Comparison of ENCODE assay signal across 8 cellular contexts in the genomic region with DNA sequence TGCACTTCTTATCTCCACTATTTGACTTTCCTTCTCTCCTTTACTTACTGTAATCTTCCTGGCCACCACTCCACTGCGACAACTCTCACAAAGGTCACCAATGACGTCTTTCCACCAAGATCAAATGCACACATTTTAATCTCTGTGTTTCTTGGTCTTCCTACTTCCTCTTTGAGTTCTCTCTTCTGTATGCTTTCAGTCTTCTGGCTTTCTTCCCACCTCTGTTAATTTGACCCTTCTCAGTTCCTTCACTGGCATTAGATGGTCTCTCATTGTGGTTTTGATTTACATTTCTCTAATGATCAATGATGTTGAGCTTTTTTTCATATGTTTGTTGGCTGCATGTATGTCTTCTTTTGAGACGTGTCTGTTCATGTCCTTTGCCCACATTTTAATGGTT. TPM values are rescaled to one million over a fixed set of nuclear protein-coding genes. Genes with fewer than 3 reads are reported as not detected.
DNase-seq lines count a peak whose midpoint lies in the region; ATAC-seq lines count a peak whose summit lies in the region.

No MANE protein-coding gene starts in this region.

- ATAC-seq in GM18519 (IDR thresholded peaks at IDR 0.05; ENCODE audit: low FRiP score, unreplicated experiment) (peak; percentile 75), GM21619 (IDR thresholded peaks at IDR 0.05; ENCODE audit: unreplicated experiment) (peak; percentile 79), left colon (peak; percentile 96)
- no peak for ATAC-seq in stimulated activated effector memory CD8-positive, alpha-beta T cell treated with anti-CD3 and anti-CD28 coated beads, Interleukin-12 subunit alpha, Interleukin-12 subunit beta, amount 100 ng/mL, for 72 hours

- WGBS in trophoblast cell (ENCODE audit: extremely low coverage, insufficient coverage, insufficient read length) = no CpG with 5 or more reads among the region's 3 CpGs

- peaks cover 8 to 11% of the 10 kb centered on the region in 2 experiments for H3K4me1 ChIP-seq in trophoblast cell (ENCODE audit: control insufficient read depth in 1 of 2, insufficient read depth in 2 of 2, low read length in 2 of 2)

- no peak overlapping the region for H4K91ac ChIP-seq in trophoblast cell (ENCODE audit: low read depth, low read length)

- no peak overlapping the region for H3K4me3 ChIP-seq in trophoblast cell (ENCODE audit: low read depth, low read length)

- H3K36me3 ChIP-seq in trophoblast cell (ENCODE audit: control insufficient read depth in 1 of 2, insufficient read depth in 2 of 2, low read length in 2 of 2) = no peaks in the 10 kb centered on the region

- intact Hi-C loops in left colon (cut with DNase I, micrococcal nuclease) = no loop called here

- H3K27ac Mint-ChIP-seq in stimulated activated effector memory CD8-positive, alpha-beta T cell treated with anti-CD3 and anti-CD28 coated beads, Interleukin-12 subunit alpha, Interleukin-12 subunit beta, amount 100 ng/mL, for 72 hours = no peak overlapping the region

- no peak overlapping the region for H2AFZ ChIP-seq in trophoblast cell (ENCODE audit: insufficient read depth, low read length, poor library complexity)

- H3K18ac ChIP-seq in trophoblast cell (ENCODE audit: low read length) = no peak overlapping the region

- no peak overlapping the region for H2AK5ac ChIP-seq in trophoblast cell (ENCODE audit: low read length)

- no peak overlapping the region for H3K9ac ChIP-seq in trophoblast cell (ENCODE audit: low read length)

- no peaks in the 10 kb centered on the region for H3K79me1 ChIP-seq in trophoblast cell (ENCODE audit: low read length)

- no peak overlapping the region for H3K4me2 ChIP-seq in trophoblast cell (ENCODE audit: low read length)

- peaks cover 6% of the 10 kb centered on the region for H3K4me1 Mint-ChIP-seq in stimulated activated effector memory CD8-positive, alpha-beta T cell treated with anti-CD3 and anti-CD28 coated beads, Interleukin-12 subunit alpha, Interleukin-12 subunit beta, amount 100 ng/mL, for 72 hours

- H3K9me3 ChIP-seq in trophoblast cell (ENCODE audit: insufficient read depth, low read depth, low read length) = no peaks in the 10 kb centered on the region

- H4K8ac ChIP-seq in trophoblast cell (ENCODE audit: low read depth, low read length) = no peak overlapping the region

- no peak overlapping the region for H3K4me3 Mint-ChIP-seq in stimulated activated effector memory CD8-positive, alpha-beta T cell treated with anti-CD3 and anti-CD28 coated beads, Interleukin-12 subunit alpha, Interleukin-12 subunit beta, amount 100 ng/mL, for 72 hours

- DNase-seq in Kasumi-1 (lab: John Stamatoyannopoulos, UW) = peak; percentile 68 to 75
- DNase-seq in left colon = no peak
- no peak for DNase-seq in activated CD4-positive, CD25-positive, alpha-beta regulatory T cell (lab: John Stamatoyannopoulos, UW)
- DNase-seq in trophoblast cell = no peak
- DNase-seq in stimulated activated effector memory CD8-positive, alpha-beta T cell treated with anti-CD3 and anti-CD28 coated beads, Interleukin-12 subunit alpha, Interleukin-12 subunit beta, amount 100 ng/mL, for 72 hours (ENCODE audit: low spot score in 2 of 2) = no peak
- DNase-seq in activated CD4-positive, alpha-beta T cell treated with anti-CD3 and anti-CD28 coated beads, Interleukin-2, amount 50 U/mL, for 1 hour = no peak

- H3K27ac ChIP-seq in trophoblast cell (ENCODE audit: low read depth, low read length) = no peak overlapping the region

- H3K23ac ChIP-seq in trophoblast cell (ENCODE audit: low read length) = no peak overlapping the region

- no peak overlapping the region for H3K14ac ChIP-seq in trophoblast cell (ENCODE audit: low read length)

- no peaks in the 10 kb centered on the region for H3K36me3 Mint-ChIP-seq in stimulated activated effector memory CD8-positive, alpha-beta T cell treated with anti-CD3 and anti-CD28 coated beads, Interleukin-12 subunit alpha, Interleukin-12 subunit beta, amount 100 ng/mL, for 72 hours

- no peak overlapping the region for H2BK12ac ChIP-seq in trophoblast cell (ENCODE audit: low read length)

- no peaks in the 10 kb centered on the region for H3K27me3 ChIP-seq in trophoblast cell (ENCODE audit: insufficient read depth, low read length)

- no peaks in the 10 kb centered on the region for H3K79me2 ChIP-seq in trophoblast cell (ENCODE audit: control insufficient read depth, insufficient read depth, low read length, poor library complexity)

- H4K12ac ChIP-seq in trophoblast cell (ENCODE audit: low read depth, low read length) = no peak overlapping the region

- H3K9me3 Mint-ChIP-seq in stimulated activated effector memory CD8-positive, alpha-beta T cell treated with anti-CD3 and anti-CD28 coated beads, Interleukin-12 subunit alpha, Interleukin-12 subunit beta, amount 100 ng/mL, for 72 hours = peaks cover 4% of the 10 kb centered on the region

- no peak overlapping the region for H2BK120ac ChIP-seq in trophoblast cell (ENCODE audit: insufficient read depth, low read length, poor library complexity)

- no peak overlapping the region for H2BK5ac ChIP-seq in trophoblast cell (ENCODE audit: low read depth, low read length, poor library complexity)

- H3K4ac ChIP-seq in trophoblast cell (ENCODE audit: low read depth, low read length) = no peak overlapping the region

RNA-seq across cellular contexts. Expression of gene FAM107B, which starts 31.9 kb away (rescaled TPM):
- total RNA-seq in left colon = 10 to 100 TPM; 55.1 to 87.8 TPM
- polyA plus RNA-seq in trophoblast cell (2013) = 70.9 and 75.6 TPM in 2 replicates

Comparison
In these comparisons a context has a peak if more than half of its experiments do, and no peak if none do; other contexts are left out.
1. DNase-seq: peak in Kasumi-1 (2 of 2); none in left colon (0 of 2), activated CD4-positive, CD25-positive, alpha-beta regulatory T cell (0 of 4), trophoblast cell (0 of 2), stimulated activated effector memory CD8-positive, alpha-beta T cell treated with anti-CD3 and anti-CD28 coated beads, Interleukin-12 subunit alpha, Interleukin-12 subunit beta, amount 100 ng/mL, for 72 hours (0 of 2) and activated CD4-positive, alpha-beta T cell treated with anti-CD3 and anti-CD28 coated beads, Interleukin-2, amount 50 U/mL, for 1 hour (single experiment).